Comparison of ENCODE assay signal across 25 cellular contexts in genomic region chr12:116563262-116563661, GRCh38. TPM values are rescaled to one million over a fixed set of nuclear protein-coding genes. Genes with fewer than 3 reads are reported as not detected.
"Had no signal": no experiment of that assay in that cellular context is flagged by ENCODE, and none has a peak within 500 bp of the region (broad histone marks: within the 10 kb centered on the region; RNA-seq: fewer than 3 reads in every experiment).

No MANE protein-coding gene starts in this region.

- H3K4me3 ChIP-seq: adrenal gland, ascending aorta, cardiac muscle cell, colonic mucosa, left ventricle myocardium inferior, mucosa of descending colon, spleen, suprapubic skin, tibial nerve had no signal

- H3K27me3 ChIP-seq: adrenal gland, ascending aorta, cardiac muscle cell, colonic mucosa, spleen, suprapubic skin, tibial nerve had no signal

- ATAC-seq: mucosa of descending colon; natural killer cell treated with Interleukin-12 subunit alpha and Interleukin-12 subunit beta and Interleukin-15 and Interleukin-18, amount 100 ng/mL, for 72 hours; right cardiac atrium had no signal

- FAIRE-seq: frontal cortex, islet of Langerhans had no signal

- H3K27ac ChIP-seq: adrenal gland, ascending aorta, cardiac muscle cell, colonic mucosa, left ventricle myocardium inferior, spleen, suprapubic skin, tibial nerve had no signal

- H3K4me1 ChIP-seq: adrenal gland had no signal

- DNase-seq: activated B cell treated with CpG ODN at 0.5 μM for 24 hours; activated CD4-positive, alpha-beta T cell treated with anti-CD3 and anti-CD28 coated beads, Interleukin-2, amount 50 U/mL, for 1 hour; activated effector memory CD4-positive, alpha-beta T cell treated with anti-CD3 and anti-CD28 coated beads, Interleukin-2, amount 50 U/mL, for 16 hours; activated naive CD4-positive, alpha-beta T cell treated with anti-CD3 and anti-CD28 coated beads for 36 hours; activated naive CD8-positive, alpha-beta T cell treated with anti-CD3 and anti-CD28 coated beads for 36 hours; activated T-cell treated with anti-CD3 and anti-CD28 coated beads for 4 hours; adrenal gland; cerebellar nuclear complex; colonic mucosa; effector CD8-positive, alpha-beta T cell; left ventricle myocardium inferior; mucosa of descending colon; posterior cingulate gyrus; right cardiac atrium; spleen; stimulated activated naive CD4-positive, alpha-beta T cell had no signal

- H3K36me3 ChIP-seq: adrenal gland, ascending aorta, cardiac muscle cell, colonic mucosa, left ventricle myocardium inferior, spleen, suprapubic skin, tibial nerve had no signal

- H3K9me3 ChIP-seq: ascending aorta, colonic mucosa, suprapubic skin had no signal

RNA-seq across cellular contexts. Expression of gene MAP1LC3B2, which starts 4.1 kb away (rescaled TPM):
- total RNA-seq: ascending aorta, epithelial cell of proximal tubule, ureter had no signal
